In the genomic region with DNA sequence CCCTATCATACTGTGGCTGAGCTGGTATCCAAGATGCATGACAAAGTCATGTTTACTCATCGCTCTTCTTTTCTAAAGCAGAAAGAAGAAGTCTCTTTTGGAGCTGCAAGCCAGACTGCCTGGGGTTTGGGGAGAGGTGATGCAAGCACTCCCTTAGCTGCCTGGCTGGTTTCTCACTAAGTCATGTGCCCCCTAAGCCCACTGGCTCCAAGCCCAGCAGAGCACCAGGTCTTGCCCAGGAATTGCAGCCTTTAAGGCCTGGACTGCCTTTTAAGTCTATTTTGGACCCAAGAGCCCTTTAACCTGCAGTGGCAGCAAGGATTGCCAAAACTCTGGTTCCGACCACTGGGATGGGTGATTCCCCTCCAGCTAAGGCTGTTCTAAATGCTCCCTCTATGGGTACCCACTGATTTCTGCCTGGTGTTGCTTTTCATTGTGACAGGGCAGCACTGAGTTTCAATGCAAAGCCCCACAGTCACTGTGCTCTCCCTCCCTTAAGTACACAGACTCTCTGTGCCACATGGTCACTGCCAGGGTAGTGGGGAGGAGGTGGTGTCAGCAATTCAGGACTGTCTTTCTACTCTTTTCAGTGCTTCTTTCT, we compare ENCODE assay signal across 1 cellular context.
TF ChIP-seq lines count a peak whose summit lies in the region.

No MANE protein-coding gene starts in this region.

TF ChIP-seq in GM23338, 12 proteins besides CTCF, POLR2A, EP300 and RAD21 (continued from another document):
- no peak for TF ChIP-seq STAT1 (IDR thresholded peaks at IDR 0.05; ENCODE audit: unreplicated experiment)
